8 cellular contexts compared by ENCODE assay signal in the genomic region with DNA sequence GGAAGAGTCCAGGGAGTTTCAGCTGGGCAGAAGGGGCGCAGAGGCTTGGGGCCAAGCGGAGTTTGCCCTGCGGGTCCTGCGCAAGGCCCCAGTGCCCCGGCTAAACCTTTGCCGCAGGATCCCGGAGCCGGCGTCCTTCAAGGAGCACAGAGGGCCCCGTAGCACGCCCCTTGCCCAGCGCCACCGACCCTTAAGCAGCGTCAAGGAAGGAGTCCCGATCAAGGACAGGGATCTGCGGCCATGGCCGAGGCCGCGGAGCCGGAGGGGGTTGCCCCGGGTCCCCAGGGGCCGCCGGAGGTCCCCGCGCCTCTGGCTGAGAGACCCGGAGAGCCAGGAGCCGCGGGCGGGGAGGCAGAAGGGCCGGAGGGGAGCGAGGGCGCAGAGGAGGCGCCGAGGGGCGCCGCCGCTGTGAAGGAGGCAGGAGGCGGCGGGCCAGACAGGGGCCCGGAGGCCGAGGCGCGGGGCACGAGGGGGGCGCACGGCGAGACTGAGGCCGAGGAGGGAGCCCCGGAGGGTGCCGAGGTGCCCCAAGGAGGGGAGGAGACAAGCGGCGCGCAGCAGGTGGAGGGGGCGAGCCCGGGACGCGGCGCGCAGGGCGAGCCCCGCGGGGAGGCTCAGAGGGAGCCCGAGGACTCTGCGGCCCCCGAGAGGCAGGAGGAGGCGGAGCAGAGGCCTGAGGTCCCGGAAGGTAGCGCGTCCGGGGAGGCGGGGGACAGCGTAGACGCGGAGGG. TPM values are rescaled to one million over a fixed set of nuclear protein-coding genes. Genes with fewer than 3 reads are reported as not detected.
DNase-seq lines count a peak whose midpoint lies in the region; ATAC-seq and TF ChIP-seq lines count a peak whose summit lies in the region.

No MANE protein-coding gene starts in this region.

- peak overlapping the region; percentile 65 for H3K4me3 Mint-ChIP-seq in memory B cell

- peak overlapping the region; percentile 67 for H3K9ac ChIP-seq in adipocyte (ENCODE audit: low read length)

- H3K4me1 Mint-ChIP-seq in memory B cell = peaks cover 2% of the 10 kb centered on the region

- no peak overlapping the region for H3K27ac Mint-ChIP-seq in memory B cell

- H3K9me3 ChIP-seq in adipocyte (ENCODE audit: control insufficient read depth, low read length) (no peaks in the 10 kb centered on the region), vagina (no peaks in the 10 kb centered on the region)

- H3K36me3 ChIP-seq in adipocyte (ENCODE audit: control insufficient read depth, insufficient read depth, low read length, severe bottlenecking) = no peaks in the 10 kb centered on the region
- no peaks in the 10 kb centered on the region for H3K36me3 ChIP-seq in vagina

- H3K27me3 ChIP-seq in adipocyte (replicated peaks; ENCODE audit: control insufficient read depth, insufficient read depth, low read length) (peaks cover 8% of the 10 kb centered on the region), vagina (peaks cover 8% of the 10 kb centered on the region)

- H3K9me3 Mint-ChIP-seq in memory B cell = no peaks in the 10 kb centered on the region

- intact Hi-C loops in vagina (cut with DNase I) = no loop called here

- H3K27me3 Mint-ChIP-seq in memory B cell = peaks cover 15% of the 10 kb centered on the region

- H3K36me3 Mint-ChIP-seq in memory B cell = no peaks in the 10 kb centered on the region

- H3K4me3 ChIP-seq in adipocyte (ENCODE audit: low read length) (peak overlapping the region; percentile 73), vagina (peak overlapping the region; percentile 53 to 62)

- no peak for TF ChIP-seq POLR2A in vagina (IDR thresholded peaks at IDR 0.05)

- no peak for TF ChIP-seq CTCF in vagina (IDR thresholded peaks at IDR 0.05)

- ATAC-seq in HG02678 (IDR thresholded peaks at IDR 0.05; ENCODE audit: unreplicated experiment) (peak; percentile 49), memory B cell (ENCODE audit: low read depth) (peak; percentile 49), HG02973 (IDR thresholded peaks at IDR 0.05; ENCODE audit: unreplicated experiment) (no peak)

- peak; percentile 51 for DNase-seq in ELF-1 (ENCODE audit: low read depth, low spot score)
- DNase-seq in adipocyte (ENCODE audit: low read depth) = peak; percentile 46
- peak in 1 of 2 donors; percentile 25 for DNase-seq in memory B cell (ENCODE audit: low spot score in 2 of 2)
- DNase-seq in vagina (ENCODE audit: extremely low spot score in 2 of 2) = no peak
- DNase-seq in cerebellum (ENCODE audit: low spot score) = no peak
- no peak for DNase-seq in AG08395 (ENCODE audit: low spot score)

- peaks cover 10% of the 10 kb centered on the region for H3K4me1 ChIP-seq in adipocyte (ENCODE audit: control insufficient read depth, insufficient read depth, low read length)
- peaks cover 22% of the 10 kb centered on the region for H3K4me1 ChIP-seq in vagina

- peak overlapping the region; percentile 76 for H3K27ac ChIP-seq in vagina

RNA-seq across cellular contexts. Expression of a gene that starts 0.5 kb away (rescaled TPM):
- 8.3 TPM for total RNA-seq in vagina
- total RNA-seq in cerebellum = 0.18 TPM

RNA-seq across cellular contexts. Expression of a gene that starts 54.4 kb away (rescaled TPM):
- total RNA-seq in vagina (29.2 TPM), cerebellum (30.2 TPM)

Comparison
In these comparisons a context has a peak if more than half of its experiments do, and no peak if none do; other contexts are left out.
1. DNase-seq: peak in ELF-1 (single experiment) and adipocyte (single experiment); none in vagina (0 of 2), cerebellum (single experiment) and AG08395 (single experiment).